7 cellular contexts compared by ENCODE assay signal in genomic region chr1:183841950-183842816, GRCh38. TPM values are rescaled to one million over a fixed set of nuclear protein-coding genes. Genes with fewer than 3 reads are reported as not detected.
DNase-seq lines count a peak whose midpoint lies in the region; ATAC-seq and FAIRE-seq lines count a peak whose summit lies in the region.

No MANE protein-coding gene starts in this region.

- no peaks in the 10 kb centered on the region for H3K79me2 ChIP-seq in GM23248 (ENCODE audit: insufficient read depth)

- 0 to 1% methylated on average over 10 of the region's 10 CpGs for WGBS in GM23248 (ENCODE audit: low coverage in 1 of 2, low lambda C conversion rate in 2 of 2, missing lambda C conversion rate in 2 of 2), 2 experiments

- no peaks in the 10 kb centered on the region for H3K9me3 ChIP-seq in GM23248 (ENCODE audit: low read depth)

- ATAC-seq in GM18502 (IDR thresholded peaks at IDR 0.05; ENCODE audit: poor library complexity, unreplicated experiment), result peak; percentile 91
- ATAC-seq in activated naive CD8-positive, alpha-beta T cell treated with anti-CD3 and anti-CD28 coated beads, Interleukin-2, amount 50 U/mL, for 24 hours, result peak; percentile 93

- H3K9ac ChIP-seq in GM23248, result peak overlapping the region; percentile 57

- H3K4me2 ChIP-seq in GM23248 (ENCODE audit: unreplicated experiment), result peak overlapping the region; percentile 90

- peak overlapping the region; percentile 65 for H3K4me3 ChIP-seq in GM23248

- in situ Hi-C loops in GM23248 (cut with MboI), result no loop called here

- peak overlapping the region; percentile 82 for H3K27ac ChIP-seq in GM23248

- peaks cover 28% of the 10 kb centered on the region for H3F3A ChIP-seq in GM23248 (ENCODE audit: insufficient read depth)

- H3K36me3 Mint-ChIP-seq in activated naive CD8-positive, alpha-beta T cell treated with anti-CD3 and anti-CD28 coated beads, Interleukin-2, amount 50 U/mL, for 24 hours (ENCODE audit: low read depth), result peaks cover 2% of the 10 kb centered on the region
- no peaks in the 10 kb centered on the region for H3K36me3 Mint-ChIP-seq in stimulated activated naive CD8-positive, alpha-beta T cell treated with anti-CD3 and anti-CD28 coated beads, Interleukin-15, Interleukin-2, amounts not matched to agents 100 ng/mL and 50 ng/mL, for 24 hours (ENCODE audit: low read depth)

- H3K36me3 ChIP-seq in GM23248 (ENCODE audit: low read depth), result no peaks in the 10 kb centered on the region

- peaks cover 36% of the 10 kb centered on the region for H3K4me1 Mint-ChIP-seq in activated naive CD8-positive, alpha-beta T cell treated with anti-CD3 and anti-CD28 coated beads, Interleukin-2, amount 50 U/mL, for 24 hours
- peaks cover 42% of the 10 kb centered on the region for H3K4me1 Mint-ChIP-seq in stimulated activated naive CD8-positive, alpha-beta T cell treated with anti-CD3 and anti-CD28 coated beads, Interleukin-15, Interleukin-2, amounts not matched to agents 100 ng/mL and 50 ng/mL, for 24 hours (ENCODE audit: low read depth)

- H3K4me1 ChIP-seq in GM23248 (ENCODE audit: insufficient read depth), result peaks cover 48% of the 10 kb centered on the region

- peak; percentile 55 for FAIRE-seq in islet of Langerhans (lab: Jason Lieb, UNC)

- H4K20me1 ChIP-seq in GM23248 (ENCODE audit: insufficient read depth), result no peaks in the 10 kb centered on the region

- peak; percentile 96 for DNase-seq in GM23248
- peak; percentile 77 for DNase-seq in MV-4-11 (lab: John Stamatoyannopoulos, UW)
- DNase-seq in activated naive CD8-positive, alpha-beta T cell treated with anti-CD3 and anti-CD28 coated beads, Interleukin-2, amount 50 U/mL, for 24 hours, result peak; percentile 8
- no peak for DNase-seq in GOT3 (lab: John Stamatoyannopoulos, UW)

- H3K27me3 ChIP-seq in GM23248 (replicated peaks; ENCODE audit: insufficient read depth), result no peaks in the 10 kb centered on the region

- no peaks in the 10 kb centered on the region for H3K9me3 Mint-ChIP-seq in activated naive CD8-positive, alpha-beta T cell treated with anti-CD3 and anti-CD28 coated beads, Interleukin-2, amount 50 U/mL, for 24 hours
- H3K9me3 Mint-ChIP-seq in stimulated activated naive CD8-positive, alpha-beta T cell treated with anti-CD3 and anti-CD28 coated beads, Interleukin-15, Interleukin-2, amounts not matched to agents 100 ng/mL and 50 ng/mL, for 24 hours, result no peaks in the 10 kb centered on the region

- no peak overlapping the region for H2AFZ ChIP-seq in GM23248

- no peaks in the 10 kb centered on the region for H3K9me2 ChIP-seq in GM23248 (ENCODE audit: insufficient read depth)

- no peaks in the 10 kb centered on the region for H3K27me3 Mint-ChIP-seq in activated naive CD8-positive, alpha-beta T cell treated with anti-CD3 and anti-CD28 coated beads, Interleukin-2, amount 50 U/mL, for 24 hours
- H3K27me3 Mint-ChIP-seq in stimulated activated naive CD8-positive, alpha-beta T cell treated with anti-CD3 and anti-CD28 coated beads, Interleukin-15, Interleukin-2, amounts not matched to agents 100 ng/mL and 50 ng/mL, for 24 hours, result no peaks in the 10 kb centered on the region

- peak overlapping the region; percentile 81 for H3K27ac Mint-ChIP-seq in activated naive CD8-positive, alpha-beta T cell treated with anti-CD3 and anti-CD28 coated beads, Interleukin-2, amount 50 U/mL, for 24 hours
- peak overlapping the region; percentile 88 for H3K27ac Mint-ChIP-seq in stimulated activated naive CD8-positive, alpha-beta T cell treated with anti-CD3 and anti-CD28 coated beads, Interleukin-15, Interleukin-2, amounts not matched to agents 100 ng/mL and 50 ng/mL, for 24 hours

- H3K4me3 Mint-ChIP-seq in activated naive CD8-positive, alpha-beta T cell treated with anti-CD3 and anti-CD28 coated beads, Interleukin-2, amount 50 U/mL, for 24 hours, result peak overlapping the region; percentile 49
- peak overlapping the region; percentile 58 for H3K4me3 Mint-ChIP-seq in stimulated activated naive CD8-positive, alpha-beta T cell treated with anti-CD3 and anti-CD28 coated beads, Interleukin-15, Interleukin-2, amounts not matched to agents 100 ng/mL and 50 ng/mL, for 24 hours

RNA-seq across cellular contexts. Expression of gene RGL1, which starts 37.3 kb away (rescaled TPM):
- 8.6 and 13.4 TPM in 2 replicates for total RNA-seq in GM23248 (2014; rRNA removed; shearing (Covaris generic))
- polyA plus RNA-seq in GM23248 (2016; fragmentation: Nextera tagmentation; extraction: Ambion mirVana), result 9.2 and 9.4 TPM in 2 replicates
